ENCODE assay signal across 1 cellular context in genomic region chr6:97790926-97791590, GRCh38.
TF ChIP-seq lines count a peak whose summit lies in the region.

No MANE protein-coding gene starts in this region.

TF ChIP-seq in WTC11, 78 proteins besides CTCF, POLR2A, EP300 and RAD21:
- no peak for TF ChIP-seq ARID4B (CRISPR knock-in tag; IDR thresholded peaks at IDR 0.05; ENCODE audit: borderline replicate concordance)
- TF ChIP-seq IRF2 (CRISPR knock-in tag; IDR thresholded peaks at IDR 0.05; ENCODE audit: borderline replicate concordance, low read depth) = no peak
- TF ChIP-seq ZBTB21 (CRISPR knock-in tag; IDR thresholded peaks at IDR 0.05; ENCODE audit: borderline replicate concordance) = no peak
- no peak for TF ChIP-seq RELA (CRISPR knock-in tag; IDR thresholded peaks at IDR 0.05; ENCODE audit: borderline replicate concordance)
- TF ChIP-seq ERG (CRISPR knock-in tag; IDR thresholded peaks at IDR 0.05) = no peak
- no peak for TF ChIP-seq E2F1 (CRISPR knock-in tag; IDR thresholded peaks at IDR 0.05)
- no peak for TF ChIP-seq TCF7 (CRISPR knock-in tag; IDR thresholded peaks at IDR 0.05; ENCODE audit: low read depth)
- no peak for TF ChIP-seq ETV6 (CRISPR knock-in tag; IDR thresholded peaks at IDR 0.05)
- no peak for TF ChIP-seq GRHL2 (CRISPR knock-in tag; IDR thresholded peaks at IDR 0.05; ENCODE audit: insufficient replicate concordance, severe bottlenecking)
- no peak for TF ChIP-seq NFE2L1 (CRISPR knock-in tag; IDR thresholded peaks at IDR 0.05)
- TF ChIP-seq KAT7 (CRISPR knock-in tag; IDR thresholded peaks at IDR 0.05; ENCODE audit: borderline replicate concordance) = no peak
- no peak for TF ChIP-seq TEAD4 (CRISPR knock-in tag; IDR thresholded peaks at IDR 0.05)
- TF ChIP-seq NFYB (CRISPR knock-in tag; conservative IDR thresholded peaks at IDR 0.05; ENCODE audit: low read depth) = no peak
- TF ChIP-seq SMAD4 (CRISPR knock-in tag; IDR thresholded peaks at IDR 0.05) = no peak
- no peak for TF ChIP-seq PRDM15 (CRISPR knock-in tag; IDR thresholded peaks at IDR 0.05)
- TF ChIP-seq HMGXB4 (CRISPR knock-in tag; IDR thresholded peaks at IDR 0.05) = no peak
